Comparison of ENCODE assay signal across 8 cellular contexts in genomic region chr1:234609528-234610042, GRCh38. TPM values are rescaled to one million over a fixed set of nuclear protein-coding genes. Genes with fewer than 3 reads are reported as not detected.
DNase-seq lines count a peak whose midpoint lies in the region; ATAC-seq and TF ChIP-seq lines count a peak whose summit lies in the region.

No MANE protein-coding gene starts in this region.

- peak overlapping the region; percentile 85 for H3K27ac ChIP-seq in SU-DHL-6 (ENCODE audit: low read depth, low read length)
- H3K27ac ChIP-seq in gastroesophageal sphincter = peak overlapping the region; percentile 95 to 100 (median 100)

- DNase-seq in NCI-H748 (lab: John Stamatoyannopoulos, UW; ENCODE audit: unreplicated experiment) = peak; percentile 56
- DNase-seq in NCI-H748 treated with DMSO at 0.1 percent for 48 hours (lab: John Stamatoyannopoulos, UW) = no peak
- DNase-seq in stimulated activated effector memory CD8-positive, alpha-beta T cell treated with anti-CD3 and anti-CD28 coated beads, Interleukin-12 subunit alpha, Interleukin-12 subunit beta, amount 100 ng/mL, for 72 hours (ENCODE audit: low spot score in 2 of 2) = no peak
- no peak for DNase-seq in NAMALWA (ENCODE audit: low spot score)
- no peak for DNase-seq in hepatic stellate cell (ENCODE audit: low spot score)

- H3K4me1 Mint-ChIP-seq in stimulated activated effector memory CD8-positive, alpha-beta T cell treated with anti-CD3 and anti-CD28 coated beads, Interleukin-12 subunit alpha, Interleukin-12 subunit beta, amount 100 ng/mL, for 72 hours = peaks cover 61% of the 10 kb centered on the region

- no peak for TF ChIP-seq POLR2A in gastroesophageal sphincter (IDR thresholded peaks at IDR 0.05)

- WGBS in gastroesophageal sphincter (ENCODE audit: low coverage in 1 of 2), 2 donors = no CpG with 5 or more reads among the region's 95 CpGs

- peak overlapping the region; percentile 100 for H3K4me2 ChIP-seq in SU-DHL-6 (ENCODE audit: low read depth, low read length, poor library complexity, severe bottlenecking)

- H3F3A ChIP-seq in SU-DHL-6 (ENCODE audit: insufficient read depth) = peaks cover 46% of the 10 kb centered on the region

- H3K9ac ChIP-seq in SU-DHL-6 (ENCODE audit: low read length) = peak overlapping the region; percentile 73

- H2AFZ ChIP-seq in SU-DHL-6 (ENCODE audit: low read depth, low read length, severe bottlenecking) = no peak overlapping the region

- H3K9me3 ChIP-seq in SU-DHL-6 (ENCODE audit: insufficient read depth, low read length) (no peaks in the 10 kb centered on the region), gastroesophageal sphincter (no peaks in the 10 kb centered on the region)

- H3K9me2 ChIP-seq in SU-DHL-6 (replicated peaks; ENCODE audit: insufficient read depth, low read length) = no peaks in the 10 kb centered on the region

- peak overlapping the region; percentile 95 for H3K4me3 Mint-ChIP-seq in stimulated activated effector memory CD8-positive, alpha-beta T cell treated with anti-CD3 and anti-CD28 coated beads, Interleukin-12 subunit alpha, Interleukin-12 subunit beta, amount 100 ng/mL, for 72 hours

- H4K20me1 ChIP-seq in SU-DHL-6 (ENCODE audit: low read depth, low read length) = peaks cover 6% of the 10 kb centered on the region; the same call in 1 of the 2 replicates

- no peaks in the 10 kb centered on the region for H3K27me3 ChIP-seq in SU-DHL-6 (ENCODE audit: low read length)
- no peaks in the 10 kb centered on the region for H3K27me3 ChIP-seq in gastroesophageal sphincter

- ATAC-seq in gastroesophageal sphincter (no peak), GM19328 (IDR thresholded peaks at IDR 0.05; ENCODE audit: unreplicated experiment) (no peak)
- no peak for ATAC-seq in stimulated activated effector memory CD8-positive, alpha-beta T cell treated with anti-CD3 and anti-CD28 coated beads, Interleukin-12 subunit alpha, Interleukin-12 subunit beta, amount 100 ng/mL, for 72 hours

- TF ChIP-seq EP300 in gastroesophageal sphincter (IDR thresholded peaks at IDR 0.05) = no peak

- TF ChIP-seq CTCF in SU-DHL-6 (IDR thresholded peaks at IDR 0.05; ENCODE audit: insufficient read depth, low read length, poor library complexity, severe bottlenecking) (no peak), gastroesophageal sphincter (IDR thresholded peaks at IDR 0.05) (no peak)

- H3K36me3 Mint-ChIP-seq in stimulated activated effector memory CD8-positive, alpha-beta T cell treated with anti-CD3 and anti-CD28 coated beads, Interleukin-12 subunit alpha, Interleukin-12 subunit beta, amount 100 ng/mL, for 72 hours = peaks cover 67% of the 10 kb centered on the region

- peaks cover 10% of the 10 kb centered on the region; the same call in 1 of the 2 replicates for H3K36me3 ChIP-seq in SU-DHL-6 (ENCODE audit: low read length)
- peaks cover 0 to 14% of the 10 kb centered on the region in 2 donors for H3K36me3 ChIP-seq in gastroesophageal sphincter

- H3K4me3 ChIP-seq in SU-DHL-6 (ENCODE audit: insufficient read depth, low read length, poor library complexity, severe bottlenecking) (peak overlapping the region; percentile 48), gastroesophageal sphincter (peak overlapping the region; percentile 82)

- peaks cover 38% of the 10 kb centered on the region for H3K79me2 ChIP-seq in SU-DHL-6 (ENCODE audit: insufficient read depth, low read length)

- peak overlapping the region; percentile 75 for H3K27ac Mint-ChIP-seq in stimulated activated effector memory CD8-positive, alpha-beta T cell treated with anti-CD3 and anti-CD28 coated beads, Interleukin-12 subunit alpha, Interleukin-12 subunit beta, amount 100 ng/mL, for 72 hours

- no peaks in the 10 kb centered on the region for H3K9me3 Mint-ChIP-seq in stimulated activated effector memory CD8-positive, alpha-beta T cell treated with anti-CD3 and anti-CD28 coated beads, Interleukin-12 subunit alpha, Interleukin-12 subunit beta, amount 100 ng/mL, for 72 hours

- peaks cover 14 to 46% (median 23%) of the 10 kb centered on the region in 3 donors for H3K4me1 ChIP-seq in gastroesophageal sphincter

RNA-seq across cellular contexts. Expression of gene IRF2BP2, which starts 0.4 kb away (rescaled TPM):
- total RNA-seq in gastroesophageal sphincter = 100 to 1,000 TPM in 3 of 4 donors, 10 to 100 TPM in 1; 70.1 to 107 (median 104) TPM
